ENCODE assay signal across 1 cellular context in genomic region chr15:70196314-70197291, GRCh38.
TF ChIP-seq lines count a peak whose summit lies in the region.

No MANE protein-coding gene starts in this region.

TF ChIP-seq in HepG2, 621 proteins besides CTCF, POLR2A, EP300 and RAD21 (continued from another document and continues in another):
- TF ChIP-seq TEF (CRISPR knock-in tag; IDR thresholded peaks at IDR 0.05): no peak
- no peak for TF ChIP-seq HNRNPH1 (optimal IDR thresholded peaks at IDR 0.05; ENCODE audit: low read depth, low read length)
- TF ChIP-seq ZNF777 (CRISPR knock-in tag; IDR thresholded peaks at IDR 0.05): no peak
- TF ChIP-seq KLF15 (CRISPR knock-in tag; IDR thresholded peaks at IDR 0.05; ENCODE audit: borderline replicate concordance): no peak
- no peak for TF ChIP-seq SNAPC5 (CRISPR knock-in tag; IDR thresholded peaks at IDR 0.05; ENCODE audit: borderline replicate concordance)
- 0 out of 2 replicates have a peak, but pooled peaks have one; percentile 17 for TF ChIP-seq ZNF253 (CRISPR knock-in tag; IDR thresholded peaks at IDR 0.05; ENCODE audit: borderline replicate concordance)
- no peak for TF ChIP-seq ZNF20 (CRISPR knock-in tag; IDR thresholded peaks at IDR 0.05)
- TF ChIP-seq PCBP2 (optimal IDR thresholded peaks at IDR 0.05; ENCODE audit: low read depth, low read length, poor library complexity, severe bottlenecking): no peak
- peak; percentile 46; the same call in 1 of the 2 replicates for TF ChIP-seq HIVEP1 (CRISPR knock-in tag; IDR thresholded peaks at IDR 0.05)
- TF ChIP-seq ZNF768 (CRISPR knock-in tag; IDR thresholded peaks at IDR 0.05): peak; percentile 35; the same call in 1 of the 2 replicates
- TF ChIP-seq SCMH1 (CRISPR knock-in tag; IDR thresholded peaks at IDR 0.05; ENCODE audit: borderline replicate concordance): no peak
- TF ChIP-seq SP5 (CRISPR knock-in tag; IDR thresholded peaks at IDR 0.05; ENCODE audit: borderline replicate concordance, low read depth): no peak
- TF ChIP-seq ARID3A (IDR thresholded peaks at IDR 0.05; ENCODE audit: low read depth, low read length): no peak
- TF ChIP-seq ZNF740 (CRISPR knock-in tag; IDR thresholded peaks at IDR 0.05): no peak
- no peak for TF ChIP-seq HOXA7 (CRISPR knock-in tag; IDR thresholded peaks at IDR 0.05)
- no peak for TF ChIP-seq RERE (CRISPR knock-in tag; IDR thresholded peaks at IDR 0.05; ENCODE audit: low read depth)
- TF ChIP-seq ZFP82 (CRISPR knock-in tag; IDR thresholded peaks at IDR 0.05; ENCODE audit: borderline replicate concordance): no peak
- TF ChIP-seq ZNF7 (CRISPR knock-in tag; IDR thresholded peaks at IDR 0.05): no peak
- peak; percentile 56 for TF ChIP-seq RARA (CRISPR knock-in tag; IDR thresholded peaks at IDR 0.05)
- 0 out of 2 replicates have a peak, but pooled peaks have one; percentile 29 for TF ChIP-seq ZGPAT (CRISPR knock-in tag; IDR thresholded peaks at IDR 0.05)
- no peak for TF ChIP-seq XRCC5 (optimal IDR thresholded peaks at IDR 0.05; ENCODE audit: low read length)
- TF ChIP-seq ZNF33B (CRISPR knock-in tag; IDR thresholded peaks at IDR 0.05): no peak
- no peak for TF ChIP-seq FOXO4 (CRISPR knock-in tag; conservative IDR thresholded peaks at IDR 0.05)
- TF ChIP-seq MAFF (IDR thresholded peaks at IDR 0.05; ENCODE audit: low read depth, low read length): no peak
- no peak for TF ChIP-seq KMT2A (CRISPR knock-in tag; IDR thresholded peaks at IDR 0.05)
- no peak for TF ChIP-seq ZNF101 (CRISPR knock-in tag; IDR thresholded peaks at IDR 0.05; ENCODE audit: borderline replicate concordance, low read depth)
- 0 out of 2 replicates have a peak, but pooled peaks have one; percentile 26 for TF ChIP-seq KAT8 (CRISPR knock-in tag; IDR thresholded peaks at IDR 0.05)
- 0 out of 2 replicates have a peak, but pooled peaks have one; percentile 17 for TF ChIP-seq RCOR2 (CRISPR knock-in tag; IDR thresholded peaks at IDR 0.05)
- no peak for TF ChIP-seq SIN3A (IDR thresholded peaks at IDR 0.05; ENCODE audit: borderline replicate concordance, low read depth, low read length)
- no peak for TF ChIP-seq ZNF281 (CRISPR knock-in tag; IDR thresholded peaks at IDR 0.05; ENCODE audit: borderline replicate concordance)
- no peak for TF ChIP-seq MTF1 (CRISPR knock-in tag; IDR thresholded peaks at IDR 0.05)
- TF ChIP-seq KDM5A (IDR thresholded peaks at IDR 0.05; ENCODE audit: borderline replicate concordance, low read length): no peak
- TF ChIP-seq ZNF589 (CRISPR knock-in tag; conservative IDR thresholded peaks at IDR 0.05): no peak
- no peak for TF ChIP-seq HNF1A (IDR thresholded peaks at IDR 0.05; ENCODE audit: low read depth)
- no peak; the same call in 1 of the 2 replicates for TF ChIP-seq HNF1A (CRISPR knock-in tag; IDR thresholded peaks at IDR 0.05; ENCODE audit: borderline replicate concordance)
- no peak for TF ChIP-seq NFIB (CRISPR knock-in tag; IDR thresholded peaks at IDR 0.05; ENCODE audit: borderline replicate concordance)
- TF ChIP-seq MTA1 (CRISPR knock-in tag; IDR thresholded peaks at IDR 0.05; ENCODE audit: borderline replicate concordance): peak; percentile 80; the same call in 1 of the 2 replicates
- TF ChIP-seq THYN1 (CRISPR knock-in tag; IDR thresholded peaks at IDR 0.05; ENCODE audit: borderline replicate concordance, low read depth): no peak
- no peak for TF ChIP-seq ZNF616 (CRISPR knock-in tag; IDR thresholded peaks at IDR 0.05; ENCODE audit: low read depth)
- no peak for TF ChIP-seq ZNF431 (CRISPR knock-in tag; IDR thresholded peaks at IDR 0.05; ENCODE audit: borderline replicate concordance, low read depth)
- no peak for TF ChIP-seq ZNF576 (CRISPR knock-in tag; IDR thresholded peaks at IDR 0.05)
- no peak for TF ChIP-seq ZNF652 (CRISPR knock-in tag; IDR thresholded peaks at IDR 0.05; ENCODE audit: borderline replicate concordance, low read depth)
- TF ChIP-seq PRPF4 (IDR thresholded peaks at IDR 0.05; ENCODE audit: low read depth, low read length, poor library complexity, severe bottlenecking): no peak
- TF ChIP-seq FOXC1 (CRISPR knock-in tag; IDR thresholded peaks at IDR 0.05; ENCODE audit: borderline replicate concordance): no peak
- TF ChIP-seq TBP (CRISPR knock-in tag; IDR thresholded peaks at IDR 0.05): no peak
- TF ChIP-seq PAWR (CRISPR knock-in tag; IDR thresholded peaks at IDR 0.05; ENCODE audit: borderline replicate concordance): no peak
- peak; percentile 52 for TF ChIP-seq FOXA3 (CRISPR knock-in tag; IDR thresholded peaks at IDR 0.05)
